17 cellular contexts compared by ENCODE assay signal in genomic region chr2:119102964-119103363, GRCh38.
"Had no signal": no experiment of that assay in that cellular context is flagged by ENCODE, and none has a peak within 500 bp of the region (broad histone marks: within the 10 kb centered on the region; RNA-seq: fewer than 3 reads in every experiment).

No MANE protein-coding gene starts in this region.

- H3K4me3 ChIP-seq: stomach, suprapubic skin, testis, thoracic aorta, thyroid gland, tibial artery, tibial nerve, transverse colon, upper lobe of left lung, upper lobe of right lung, uterus, vagina had no signal

- H3K4me1 ChIP-seq: stomach, suprapubic skin, testis, thyroid gland, tibial artery, tibial nerve, transverse colon, upper lobe of left lung, upper lobe of right lung, uterus, vagina had no signal

- H3K27ac ChIP-seq: stomach, suprapubic skin, testis, thoracic aorta, thyroid gland, tibial artery, tibial nerve, transverse colon, upper lobe of left lung, upper lobe of right lung, uterus, vagina had no signal

- H3K9me3 ChIP-seq: suprapubic skin, testis, thoracic aorta, thyroid gland, transverse colon, upper lobe of right lung, uterus, vagina had no signal

- ATAC-seq: stimulated activated effector memory CD8-positive, alpha-beta T cell treated with anti-CD3 and anti-CD28 coated beads, Interleukin-12 subunit alpha, Interleukin-12 subunit beta, amount 100 ng/mL, for 72 hours; stimulated activated memory B cell treated with anti-CD40 and anti-IgM and Interleukin-4, amounts not matched to agents 10 μg/mL and 1 μg/mL and 100 μg/mL, for 72 hours; stimulated activated naive B cell treated with anti-CD40 and anti-IgM and Interleukin-4, amounts not matched to agents 10 μg/mL and 1 μg/mL and 100 μg/mL, for 72 hours; stimulated activated naive CD8-positive, alpha-beta T cell treated with anti-CD3 and anti-CD28 coated beads, Interleukin-15, amount 100 ng/mL, for 72 hours; stimulated activated naive CD8-positive, alpha-beta T cell treated with anti-CD3 and anti-CD28 coated beads, Interleukin-15, Interleukin-2, amounts not matched to agents 100 U/mL and 50 U/mL, for 24 hours; upper lobe of right lung had no signal

- H3K36me3 ChIP-seq: stomach, suprapubic skin, thoracic aorta, thyroid gland, tibial artery, tibial nerve, transverse colon, upper lobe of left lung, upper lobe of right lung, uterus, vagina had no signal
